Comparison of ENCODE assay signal across 9 cellular contexts in the genomic region with DNA sequence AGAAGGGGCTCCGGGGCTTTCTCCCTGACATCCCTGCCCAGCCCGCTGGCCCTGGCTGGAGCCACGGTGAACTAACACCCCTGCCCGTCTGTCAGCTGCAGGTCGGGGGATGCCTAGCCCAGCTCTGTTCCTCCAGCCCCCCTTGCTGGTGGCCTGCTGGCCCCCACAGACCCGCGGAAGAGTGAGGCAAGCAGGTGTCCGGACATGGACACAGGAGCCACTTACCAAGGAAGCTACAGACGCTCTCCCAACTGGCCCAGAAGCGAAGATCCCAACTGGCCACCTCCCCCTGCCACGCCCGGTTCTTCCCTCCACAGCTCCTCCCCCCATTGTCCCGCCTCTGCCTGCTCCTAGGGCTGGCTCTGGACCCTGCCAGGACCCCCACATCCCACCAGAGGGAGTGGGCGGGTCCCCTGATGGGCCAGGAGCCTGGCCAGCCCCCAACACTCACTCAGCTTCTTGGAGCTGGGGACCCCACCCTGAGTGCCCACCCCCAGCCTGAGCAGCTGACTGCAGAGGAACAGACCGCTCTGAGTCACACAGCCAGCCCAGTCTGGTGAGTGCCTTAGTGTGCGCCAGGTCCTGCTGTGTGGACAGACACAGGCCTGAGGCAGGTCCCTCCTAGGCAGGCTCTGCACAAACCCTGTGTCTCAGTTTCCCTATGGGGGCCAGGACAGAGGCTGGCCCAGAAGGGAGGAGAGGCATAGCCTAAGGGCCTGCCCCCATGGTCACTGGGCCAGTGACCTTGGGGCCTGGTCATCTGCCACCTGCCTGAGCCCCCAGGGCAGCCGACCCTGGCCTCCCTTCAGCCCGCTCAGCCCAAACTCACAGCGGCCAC. TPM values are rescaled to one million over a fixed set of nuclear protein-coding genes. Genes with fewer than 3 reads are reported as not detected.
DNase-seq lines count a peak whose midpoint lies in the region; ATAC-seq and TF ChIP-seq lines count a peak whose summit lies in the region.
"Had no signal": no experiment of that assay in that cellular context is flagged by ENCODE, and none has a peak within 500 bp of the region (broad histone marks: within the 10 kb centered on the region; RNA-seq: fewer than 3 reads in every experiment).

No MANE protein-coding gene starts in this region.

- H4K20me1 ChIP-seq in smooth muscle cell (ENCODE audit: low read depth), result peaks cover 12% of the 10 kb centered on the region

- peak overlapping the region; percentile 77 for H3K9ac ChIP-seq in smooth muscle cell (ENCODE audit: low read depth)

- no peaks in the 10 kb centered on the region for H3K9me3 Mint-ChIP-seq in WTC11
- H3K9me3 Mint-ChIP-seq: activated CD8-positive, alpha-beta T cell treated with anti-CD3 and anti-CD28 coated beads for 36 hours had no signal

- peaks cover 2% of the 10 kb centered on the region; the same call in 1 of the 2 replicates for H3K27me3 Mint-ChIP-seq in WTC11 (ENCODE audit: low read depth)

- H3K4me3 ChIP-seq in H7 (ENCODE audit: insufficient read depth, low read depth, low read length), result no peak overlapping the region
- peak overlapping the region; percentile 9 for H3K4me3 ChIP-seq in smooth muscle cell

- no peaks in the 10 kb centered on the region for H3K36me3 Mint-ChIP-seq in WTC11

- ATAC-seq in WTC11 (peak; percentile 16), left ventricle myocardium superior (peak; percentile 13), GM19395 (IDR thresholded peaks at IDR 0.05; ENCODE audit: unreplicated experiment) (no peak), GM19351 (IDR thresholded peaks at IDR 0.05; ENCODE audit: unreplicated experiment) (no peak)
- ATAC-seq: activated CD8-positive, alpha-beta T cell treated with anti-CD3 and anti-CD28 coated beads for 36 hours had no signal

- no peak overlapping the region for H2AFZ ChIP-seq in smooth muscle cell (ENCODE audit: low read depth)

- peak overlapping the region; percentile 78 for H3K4me2 ChIP-seq in smooth muscle cell

- H3K27me3 ChIP-seq in H7 (ENCODE audit: control insufficient read depth, insufficient read depth, low read length) (peaks cover 1% of the 10 kb centered on the region), smooth muscle cell (ENCODE audit: low read depth) (no peaks in the 10 kb centered on the region)

- no peak overlapping the region for H3K27ac Mint-ChIP-seq in WTC11
- H3K27ac Mint-ChIP-seq: activated CD8-positive, alpha-beta T cell treated with anti-CD3 and anti-CD28 coated beads for 36 hours had no signal

- peaks cover 3% of the 10 kb centered on the region for H3F3A ChIP-seq in smooth muscle cell (ENCODE audit: low read depth)

- 65% methylated on average over 16 of the region's 19 CpGs for WGBS in smooth muscle cell (ENCODE audit: low lambda C conversion rate)

- peaks cover 32% of the 10 kb centered on the region for H3K4me1 ChIP-seq in smooth muscle cell (ENCODE audit: low read depth)

- H3K27ac ChIP-seq in smooth muscle cell (ENCODE audit: low read depth), result peak overlapping the region; percentile 91

- POLR2A ChIA-PET in WTC11 (lab: Charles Lee), result no interaction called here

- H3K36me3 ChIP-seq in H7 (replicated peaks; ENCODE audit: control insufficient read depth, insufficient read depth, low read length) (no peaks in the 10 kb centered on the region), smooth muscle cell (ENCODE audit: low read depth) (no peaks in the 10 kb centered on the region)

- H3K4me3 Mint-ChIP-seq in WTC11, result no peak overlapping the region
- H3K4me3 Mint-ChIP-seq: activated CD8-positive, alpha-beta T cell treated with anti-CD3 and anti-CD28 coated beads for 36 hours had no signal

- CTCF ChIA-PET in WTC11 (lab: Charles Lee), result interaction anchor here (0.6 to 4.3 kb wide), 9 partner anchors 12 to 218 kb away, joined by 3 to 39 read pairs (median 3); partner anchors contain the start of gene SIVA1

- no peaks in the 10 kb centered on the region for H3K9me3 ChIP-seq in smooth muscle cell (replicated peaks; ENCODE audit: low read depth)

- TF ChIP-seq CTCF in WTC11 (IDR thresholded peaks at IDR 0.05) (no peak), smooth muscle cell (IDR thresholded peaks at IDR 0.05; ENCODE audit: borderline replicate concordance, insufficient read depth, poor library complexity, severe bottlenecking) (no peak)

- no peaks in the 10 kb centered on the region for H3K79me2 ChIP-seq in smooth muscle cell (ENCODE audit: low read depth)

- intact Hi-C loops in left ventricle myocardium superior (cut with micrococcal nuclease), result loop anchor here (10.0 kb wide), 1 partner anchor 74 kb away; no protein-coding TSS in a partner anchor

- peaks cover 6% of the 10 kb centered on the region for H3K4me1 Mint-ChIP-seq in WTC11

- DNase-seq in H7 (peak; percentile 84), WTC11 (ENCODE audit: low spot score) (no peak), left ventricle myocardium superior (peak; percentile 61), smooth muscle cell (lab: John Stamatoyannopoulos, UW; ENCODE audit: unreplicated experiment) (no peak), NCI-H510A treated with DMSO at 0.1 percent for 48 hours (lab: John Stamatoyannopoulos, UW) (no peak), GF-D8 (lab: John Stamatoyannopoulos, UW) (no peak)
- DNase-seq: activated CD8-positive, alpha-beta T cell treated with anti-CD3 and anti-CD28 coated beads for 36 hours had no signal

TF ChIP-seq in WTC11, 78 proteins besides CTCF, POLR2A, EP300 and RAD21:
- TF ChIP-seq SP1 (CRISPR knock-in tag; conservative IDR thresholded peaks at IDR 0.05) (0 out of 2 replicates have a peak, but pooled peaks have one; percentile 29), FOXK1 (CRISPR knock-in tag; IDR thresholded peaks at IDR 0.05) (no peak), ZNF121 (CRISPR knock-in tag; IDR thresholded peaks at IDR 0.05) (peak; percentile 65)
TF ChIP-seq in WTC11: peak in this region for 2.

RNA-seq across cellular contexts. Expression of gene AHNAK2, which starts 7.7 kb away (rescaled TPM):
- 2.0 and 2.3 TPM in 2 replicates for total RNA-seq in H7 (2014; rRNA removed; shearing (Covaris generic))
- 3.3 to 3.5 TPM (median 3.4 TPM) in 3 replicates for total RNA-seq in WTC11 (2021)
- total RNA-seq in left ventricle myocardium superior, result 2.5 TPM
- 49.7 and 53.8 TPM in 2 replicates for total RNA-seq in smooth muscle cell
- 10.3 and 26.8 TPM in 2 replicates for polyA plus RNA-seq in smooth muscle cell

RNA-seq across cellular contexts. Expression of gene CLBA1, which starts 15.1 kb away (rescaled TPM):
- 3.5 and 3.7 TPM in 2 replicates for total RNA-seq in H7 (2014; rRNA removed; shearing (Covaris generic))
- total RNA-seq in WTC11 (2021) (2.6 to 3.8 TPM (median 2.8 TPM) in 3 replicates), left ventricle myocardium superior (1.5 TPM), smooth muscle cell (5.0 and 7.4 TPM in 2 replicates)
- 8.1 and 8.7 TPM in 2 replicates for polyA plus RNA-seq in smooth muscle cell

RNA-seq across cellular contexts. Expression of gene PLD4, which starts 45.8 kb away (rescaled TPM):
- total RNA-seq in H7 (2014; rRNA removed; shearing (Covaris generic)), result 0.11 TPM in 1 of 2 replicates, not detected in the other
- total RNA-seq in WTC11 (2021) (0.07 to 0.21 TPM (median 0.11 TPM) in 3 replicates), left ventricle myocardium superior (0.27 TPM), smooth muscle cell (0.09 TPM in 1 of 2 replicates, not detected in the other)
- polyA plus RNA-seq in smooth muscle cell, result 0.06 and 2.5 TPM in 2 replicates
- total RNA-seq: activated CD8-positive, alpha-beta T cell treated with anti-CD3 and anti-CD28 coated beads for 36 hours had no signal

RNA-seq across cellular contexts. Expression of gene CDCA4, which starts 50.4 kb away (rescaled TPM):
- total RNA-seq in H7 (2014; rRNA removed; shearing (Covaris generic)), result 99.0 and 111 TPM in 2 replicates
- total RNA-seq in WTC11 (2021) (55.9 to 63.3 TPM (median 58.3 TPM) in 3 replicates), left ventricle myocardium superior (1.9 TPM), smooth muscle cell (15.1 and 16.4 TPM in 2 replicates)
- 19.8 and 23.5 TPM in 2 replicates for polyA plus RNA-seq in smooth muscle cell

Comparison
In these comparisons a context has a peak if more than half of its experiments do, and no peak if none do; other contexts are left out.
1. DNase-seq: peak in H7 (single experiment) and left ventricle myocardium superior (single experiment); none in WTC11 (single experiment), smooth muscle cell (single experiment), NCI-H510A treated with DMSO at 0.1 percent for 48 hours (single experiment) and GF-D8 (single experiment).
2. ATAC-seq: peak in WTC11 (single experiment) and left ventricle myocardium superior (single experiment); none in GM19395 (single experiment) and GM19351 (single experiment).
3. RNA of gene AHNAK2, which starts 7.7 kb away (total RNA-seq): 49.7 to 53.8 TPM in smooth muscle cell; 3.3 to 3.5 TPM in WTC11, 2.5 TPM in left ventricle myocardium superior (single experiment) and 2.0 to 2.3 TPM in H7; every median in the first group is over 10 times any median in the second.